In genomic region chr1:219143735-219144134, GRCh38 we compare ENCODE assay signal across 2 cellular contexts.
TF ChIP-seq lines count a peak whose summit lies in the region.

No MANE protein-coding gene starts in this region.

TF ChIP-seq in SK-N-SH, 30 proteins besides CTCF, POLR2A, EP300 and RAD21:
- TF ChIP-seq RFX5 (IDR thresholded peaks at IDR 0.05; ENCODE audit: low read length) (no peak), ELF1 (IDR thresholded peaks at IDR 0.05) (0 out of 2 replicates have a peak, but pooled peaks have one; percentile 25), TAF1 (IDR thresholded peaks at IDR 0.05; ENCODE audit: borderline replicate concordance, low read depth, low read length) (no peak), YY1 (IDR thresholded peaks at IDR 0.05; ENCODE audit: low read depth) (no peak), MAX (IDR thresholded peaks at IDR 0.05; ENCODE audit: low read depth) (no peak), NFIC (IDR thresholded peaks at IDR 0.05; ENCODE audit: borderline replicate concordance) (peak; percentile 23; the same call in 1 of the 2 replicates), USF2 (IDR thresholded peaks at IDR 0.05; ENCODE audit: borderline replicate concordance, low read depth, low read length) (no peak), JUND (IDR thresholded peaks at IDR 0.05) (no peak), TCF12 (IDR thresholded peaks at IDR 0.05) (peak; percentile 11; the same call in 1 of the 2 replicates)
- TF ChIP-seq, protein P1, sequence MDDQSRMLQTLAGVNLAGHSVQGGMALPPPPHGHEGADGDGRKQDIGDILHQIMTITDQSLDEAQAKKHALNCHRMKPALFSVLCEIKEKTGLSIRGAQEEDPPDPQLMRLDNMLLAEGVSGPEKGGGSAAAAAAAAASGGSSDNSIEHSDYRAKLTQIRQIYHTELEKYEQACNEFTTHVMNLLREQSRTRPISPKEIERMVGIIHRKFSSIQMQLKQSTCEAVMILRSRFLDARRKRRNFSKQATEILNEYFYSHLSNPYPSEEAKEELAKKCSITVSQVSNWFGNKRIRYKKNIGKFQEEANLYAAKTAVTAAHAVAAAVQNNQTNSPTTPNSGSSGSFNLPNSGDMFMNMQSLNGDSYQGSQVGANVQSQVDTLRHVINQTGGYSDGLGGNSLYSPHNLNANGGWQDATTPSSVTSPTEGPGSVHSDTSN (IDR thresholded peaks at IDR 0.05), result peak; percentile 36; the same call in 1 of the 2 replicates

TF ChIP-seq in SK-N-SH treated with all-trans-retinoic acid at 6 μM for 48 hours, 23 proteins besides CTCF, POLR2A, EP300 and RAD21:
- TF ChIP-seq TCF4 (CRISPR knock-in tag; IDR thresholded peaks at IDR 0.05; ENCODE audit: borderline replicate concordance) (no peak), ZFP30 (CRISPR knock-in tag; IDR thresholded peaks at IDR 0.05) (no peak), ZNF8 (CRISPR knock-in tag; IDR thresholded peaks at IDR 0.05) (no peak), SNAI2 (CRISPR knock-in tag; IDR thresholded peaks at IDR 0.05) (no peak), RARB (CRISPR knock-in tag; IDR thresholded peaks at IDR 0.05) (no peak), TOX (CRISPR knock-in tag; IDR thresholded peaks at IDR 0.05; ENCODE audit: borderline replicate concordance) (no peak), ESRRG (CRISPR knock-in tag; IDR thresholded peaks at IDR 0.05) (no peak), BACH2 (CRISPR knock-in tag; IDR thresholded peaks at IDR 0.05; ENCODE audit: borderline replicate concordance) (no peak), OSR1 (CRISPR knock-in tag; IDR thresholded peaks at IDR 0.05) (no peak), GLIS3 (CRISPR knock-in tag; IDR thresholded peaks at IDR 0.05) (no peak), TSHZ2 (CRISPR knock-in tag; IDR thresholded peaks at IDR 0.05) (no peak), ISL1 (CRISPR knock-in tag; IDR thresholded peaks at IDR 0.05) (no peak), ZC3H10 (CRISPR knock-in tag; IDR thresholded peaks at IDR 0.05) (no peak), ZNF70 (CRISPR knock-in tag; IDR thresholded peaks at IDR 0.05) (no peak), ARNTL (CRISPR knock-in tag; IDR thresholded peaks at IDR 0.05; ENCODE audit: borderline replicate concordance, low read depth) (no peak)
- TF ChIP-seq, protein P2, sequence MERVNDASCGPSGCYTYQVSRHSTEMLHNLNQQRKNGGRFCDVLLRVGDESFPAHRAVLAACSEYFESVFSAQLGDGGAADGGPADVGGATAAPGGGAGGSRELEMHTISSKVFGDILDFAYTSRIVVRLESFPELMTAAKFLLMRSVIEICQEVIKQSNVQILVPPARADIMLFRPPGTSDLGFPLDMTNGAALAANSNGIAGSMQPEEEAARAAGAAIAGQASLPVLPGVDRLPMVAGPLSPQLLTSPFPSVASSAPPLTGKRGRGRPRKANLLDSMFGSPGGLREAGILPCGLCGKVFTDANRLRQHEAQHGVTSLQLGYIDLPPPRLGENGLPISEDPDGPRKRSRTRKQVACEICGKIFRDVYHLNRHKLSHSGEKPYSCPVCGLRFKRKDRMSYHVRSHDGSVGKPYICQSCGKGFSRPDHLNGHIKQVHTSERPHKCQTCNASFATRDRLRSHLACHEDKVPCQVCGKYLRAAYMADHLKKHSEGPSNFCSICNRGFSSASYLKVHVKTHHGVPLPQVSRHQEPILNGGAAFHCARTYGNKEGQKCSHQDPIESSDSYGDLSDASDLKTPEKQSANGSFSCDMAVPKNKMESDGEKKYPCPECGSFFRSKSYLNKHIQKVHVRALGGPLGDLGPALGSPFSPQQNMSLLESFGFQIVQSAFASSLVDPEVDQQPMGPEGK (CRISPR knock-in tag; IDR thresholded peaks at IDR 0.05; ENCODE audit: borderline replicate concordance), result no peak
- TF ChIP-seq, protein P3, sequence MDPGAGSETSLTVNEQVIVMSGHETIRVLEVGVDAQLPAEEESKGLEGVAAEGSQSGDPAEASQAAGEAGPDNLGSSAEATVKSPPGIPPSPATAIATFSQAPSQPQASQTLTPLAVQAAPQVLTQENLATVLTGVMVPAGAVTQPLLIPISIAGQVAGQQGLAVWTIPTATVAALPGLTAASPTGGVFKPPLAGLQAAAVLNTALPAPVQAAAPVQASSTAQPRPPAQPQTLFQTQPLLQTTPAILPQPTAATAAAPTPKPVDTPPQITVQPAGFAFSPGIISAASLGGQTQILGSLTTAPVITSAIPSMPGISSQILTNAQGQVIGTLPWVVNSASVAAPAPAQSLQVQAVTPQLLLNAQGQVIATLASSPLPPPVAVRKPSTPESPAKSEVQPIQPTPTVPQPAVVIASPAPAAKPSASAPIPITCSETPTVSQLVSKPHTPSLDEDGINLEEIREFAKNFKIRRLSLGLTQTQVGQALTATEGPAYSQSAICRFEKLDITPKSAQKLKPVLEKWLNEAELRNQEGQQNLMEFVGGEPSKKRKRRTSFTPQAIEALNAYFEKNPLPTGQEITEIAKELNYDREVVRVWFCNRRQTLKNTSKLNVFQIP (CRISPR knock-in tag; IDR thresholded peaks at IDR 0.05; ENCODE audit: borderline replicate concordance, low read depth), result no peak
- TF ChIP-seq, protein P4, sequence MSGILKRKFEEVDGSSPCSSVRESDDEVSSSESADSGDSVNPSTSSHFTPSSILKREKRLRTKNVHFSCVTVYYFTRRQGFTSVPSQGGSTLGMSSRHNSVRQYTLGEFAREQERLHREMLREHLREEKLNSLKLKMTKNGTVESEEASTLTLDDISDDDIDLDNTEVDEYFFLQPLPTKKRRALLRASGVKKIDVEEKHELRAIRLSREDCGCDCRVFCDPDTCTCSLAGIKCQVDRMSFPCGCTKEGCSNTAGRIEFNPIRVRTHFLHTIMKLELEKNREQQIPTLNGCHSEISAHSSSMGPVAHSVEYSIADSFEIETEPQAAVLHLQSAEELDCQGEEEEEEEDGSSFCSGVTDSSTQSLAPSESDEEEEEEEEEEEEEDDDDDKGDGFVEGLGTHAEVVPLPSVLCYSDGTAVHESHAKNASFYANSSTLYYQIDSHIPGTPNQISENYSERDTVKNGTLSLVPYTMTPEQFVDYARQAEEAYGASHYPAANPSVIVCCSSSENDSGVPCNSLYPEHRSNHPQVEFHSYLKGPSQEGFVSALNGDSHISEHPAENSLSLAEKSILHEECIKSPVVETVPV (CRISPR knock-in tag; IDR thresholded peaks at IDR 0.05), result no peak
